8 cellular contexts compared by ENCODE assay signal in genomic region chr12:21500786-21501257, GRCh38. TPM values are rescaled to one million over a fixed set of nuclear protein-coding genes. Genes with fewer than 3 reads are reported as not detected.
DNase-seq lines count a peak whose midpoint lies in the region; ATAC-seq, FAIRE-seq and TF ChIP-seq lines count a peak whose summit lies in the region.

No MANE protein-coding gene starts in this region.

- peak overlapping the region; percentile 51 for H2AFZ ChIP-seq in neural cell (ENCODE audit: low read depth, low read length)

- H3K27me3 ChIP-seq in bronchial epithelial cell (ENCODE audit: control insufficient read depth, insufficient read depth, low read length): no peaks in the 10 kb centered on the region
- no peaks in the 10 kb centered on the region for H3K27me3 ChIP-seq in neural cell (ENCODE audit: insufficient read depth, low read depth, low read length)

- peaks cover 58% of the 10 kb centered on the region for H3K79me2 ChIP-seq in neural cell (replicated peaks; ENCODE audit: insufficient read depth, low read length)

- no peak for FAIRE-seq in bronchial epithelial cell (lab: Jason Lieb, UNC)

- no peak for TF ChIP-seq EP300 in neural cell (conservative IDR thresholded peaks at IDR 0.05; ENCODE audit: poor library complexity, severe bottlenecking)

- no peak for TF ChIP-seq RAD21 in neural cell (conservative IDR thresholded peaks at IDR 0.05)

- H3F3A ChIP-seq in neural cell (ENCODE audit: insufficient read depth, low read length, poor library complexity, severe bottlenecking): no peaks in the 10 kb centered on the region

- H3K36me3 ChIP-seq in bronchial epithelial cell (ENCODE audit: control insufficient read depth, insufficient read depth, low read length): peaks cover 8% of the 10 kb centered on the region
- no peaks in the 10 kb centered on the region for H3K36me3 ChIP-seq in neural cell (ENCODE audit: insufficient read depth, low read length)

- ATAC-seq in HG03095 (IDR thresholded peaks at IDR 0.05; ENCODE audit: unreplicated experiment): peak; percentile 0

- DNase-seq in bronchial epithelial cell (ENCODE audit: low read depth) (no peak), RKO (ENCODE audit: low spot score) (no peak), T-helper 2 cell (no peak), NCI-H345 (lab: John Stamatoyannopoulos, UW) (no peak), NOMO-1 treated with DMSO at 0.1 percent for 48 hours (lab: John Stamatoyannopoulos, UW; ENCODE audit: unreplicated experiment) (no peak)

- no peaks in the 10 kb centered on the region for H3K9me2 ChIP-seq in neural cell (ENCODE audit: insufficient read depth, low read length)

- H3K4me2 ChIP-seq in neural cell (ENCODE audit: low read length): peak overlapping the region; percentile 84

- no peak for TF ChIP-seq CTCF in bronchial epithelial cell (IDR thresholded peaks at IDR 0.05; ENCODE audit: insufficient read depth, low read length, severe bottlenecking)
- TF ChIP-seq CTCF in neural cell (IDR thresholded peaks at IDR 0.05; ENCODE audit: poor library complexity, severe bottlenecking): no peak

- H4K20me1 ChIP-seq in neural cell (ENCODE audit: insufficient read depth): no peaks in the 10 kb centered on the region

- peak overlapping the region; percentile 62 for H3K9ac ChIP-seq in neural cell (ENCODE audit: low read length)

- H3K4me3 ChIP-seq in GM08714 (ENCODE audit: low read length) (peak overlapping the region; percentile 93), bronchial epithelial cell (ENCODE audit: low read depth, low read length) (peak overlapping the region; percentile 93), neural cell (ENCODE audit: low read length) (peak overlapping the region; percentile 81)

- peak overlapping the region; percentile 51 for H3K27ac ChIP-seq in neural cell (ENCODE audit: low read length)

- H3K9me3 ChIP-seq in neural cell (ENCODE audit: low read length): no peaks in the 10 kb centered on the region

TF ChIP-seq in neural cell, 6 proteins besides CTCF, POLR2A, EP300 and RAD21:
- peak; percentile 5 for TF ChIP-seq SMC3 (conservative IDR thresholded peaks at IDR 0.05; ENCODE audit: poor library complexity)
- TF ChIP-seq POLR2AphosphoS5 (IDR thresholded peaks at IDR 0.05): no peak
- TF ChIP-seq REST (IDR thresholded peaks at IDR 0.05; ENCODE audit: borderline replicate concordance): no peak

RNA-seq across cellular contexts. Expression of gene RECQL, which starts 0.6 kb away (rescaled TPM):
- 38.5 and 46.6 TPM in 2 replicates for total RNA-seq in bronchial epithelial cell
- polyA plus RNA-seq in neural cell: 28.8 and 29.2 TPM in 2 replicates
- polyA minus RNA-seq in neural cell: 39.1 and 43.8 TPM in 2 replicates

RNA-seq across cellular contexts. Expression of gene GOLT1B, which starts 0.8 kb away (rescaled TPM):
- 49.9 and 67.1 TPM in 2 replicates for total RNA-seq in bronchial epithelial cell
- polyA plus RNA-seq in neural cell: 170 and 203 TPM in 2 replicates
- 84.2 and 95.3 TPM in 2 replicates for polyA minus RNA-seq in neural cell

RNA-seq across cellular contexts. Expression of gene SPX, which starts 25.3 kb away (rescaled TPM):
- total RNA-seq in bronchial epithelial cell: 3.4 and 6.3 TPM in 2 replicates
- polyA plus RNA-seq in neural cell: not detected in 2 replicates
- polyA minus RNA-seq in neural cell: not detected in 2 replicates
